In genomic region chr15:32029409-32029861, GRCh38 we compare ENCODE assay signal across 8 cellular contexts. TPM values are rescaled to one million over a fixed set of nuclear protein-coding genes. Genes with fewer than 3 reads are reported as not detected.
A peak's percentile ranks its signal among the peaks of the same experiment; 100 is the strongest.
DNase-seq lines count a peak whose midpoint lies in the region; ATAC-seq and TF ChIP-seq lines count a peak whose summit lies in the region.

No MANE protein-coding gene starts in this region.

- no peak for DNase-seq in CD14-positive monocyte (ENCODE audit: low spot score)
- DNase-seq in MG63: peak; percentile 17
- no peak for DNase-seq in brain microvascular endothelial cell
- no peak for DNase-seq in memory B cell (ENCODE audit: low spot score in 2 of 2)
- no peak for DNase-seq in tibial artery
- DNase-seq in NOMO-1 treated with dmso at 0.1 percent for 144 hours (lab: John Stamatoyannopoulos, UW; ENCODE audit: unreplicated experiment): no peak
- DNase-seq in A172 (ENCODE audit: low spot score): no peak

- H3K36me3 Mint-ChIP-seq in CD14-positive monocyte (no peaks in the 10 kb centered on the region), memory B cell (no peaks in the 10 kb centered on the region)

- peaks cover 11% of the 10 kb centered on the region for H3K4me1 Mint-ChIP-seq in CD14-positive monocyte
- peaks cover 2% of the 10 kb centered on the region for H3K4me1 Mint-ChIP-seq in memory B cell

- H3K4me1 ChIP-seq in tibial artery: peaks cover 0 to 23% (median 13%) of the 10 kb centered on the region in 4 donors

- H3K4me3 ChIP-seq in MG63: no peak overlapping the region
- H3K4me3 ChIP-seq in brain microvascular endothelial cell (ENCODE audit: low read depth, low read length): peak overlapping the region; percentile 52
- peak overlapping the region; percentile 37 to 51 for H3K4me3 ChIP-seq in tibial artery

- TF ChIP-seq CTCF in CD14-positive monocyte (IDR thresholded peaks at IDR 0.05) (no peak), brain microvascular endothelial cell (IDR thresholded peaks at IDR 0.05; ENCODE audit: low read depth, low read length, missing control alignments) (peak; percentile 64), tibial artery (IDR thresholded peaks at IDR 0.05) (no peak)

- intact Hi-C loops in CD14-positive monocyte (cut with micrococcal nuclease) (no loop called here), tibial artery (cut with DNase I; ENCODE audit: low total_unique reads) (no loop called here)

- H3K27me3 ChIP-seq in MG63 (peaks cover 28% of the 10 kb centered on the region), brain microvascular endothelial cell (replicated peaks) (peaks cover 22% of the 10 kb centered on the region), tibial artery (peaks cover 0 to 44% of the 10 kb centered on the region in 2 donors)

- H3K27ac Mint-ChIP-seq in CD14-positive monocyte: no peak overlapping the region
- no peak overlapping the region for H3K27ac Mint-ChIP-seq in memory B cell

- H3K9me3 ChIP-seq in MG63 (no peaks in the 10 kb centered on the region), tibial artery (no peaks in the 10 kb centered on the region)

- H3K27me3 Mint-ChIP-seq in CD14-positive monocyte (ENCODE audit: low read depth in 3 of 3) (peaks cover 47 to 64% (median 48%) of the 10 kb centered on the region in 3 donors), memory B cell (peaks cover 16% of the 10 kb centered on the region)

- H3K9me3 Mint-ChIP-seq in CD14-positive monocyte: peaks cover 0 to 8% (median 2%) of the 10 kb centered on the region in 7 donors
- no peaks in the 10 kb centered on the region for H3K9me3 Mint-ChIP-seq in memory B cell

- ATAC-seq in memory B cell (ENCODE audit: low read depth) (no peak), GM19328 (IDR thresholded peaks at IDR 0.05; ENCODE audit: unreplicated experiment) (no peak)

- H3K36me3 ChIP-seq in MG63 (no peaks in the 10 kb centered on the region), brain microvascular endothelial cell (replicated peaks) (no peaks in the 10 kb centered on the region), tibial artery (no peaks in the 10 kb centered on the region)

- in situ Hi-C loops in brain microvascular endothelial cell (cut with HindIII; ENCODE audit: low pct_ligation_motif_present, low sequenced_read_pairs): no loop called here

- H3K4me3 Mint-ChIP-seq in CD14-positive monocyte (peak overlapping the region; percentile 63 to 72), memory B cell (peak overlapping the region; percentile 72)

- H3K27ac ChIP-seq in brain microvascular endothelial cell (no peak overlapping the region), tibial artery (no peak overlapping the region)

RNA-seq across cellular contexts. Expression of gene CHRNA7, which starts 0.9 kb away (rescaled TPM):
- 1 to 10 TPM; 1.2 to 2.6 TPM for polyA plus RNA-seq in CD14-positive monocyte
- total RNA-seq in MG63 (2014; rRNA removed; shearing (Covaris generic); ENCODE audit: low replicate concordance): 0.20 TPM in 1 of 2 replicates, not detected in the other
- 0.10 and 0.19 TPM in 2 replicates for total RNA-seq in A172 (2014; rRNA removed; shearing (Covaris generic))
